16 cellular contexts compared by ENCODE assay signal in genomic region chr5:103217101-103217500, GRCh38. TPM values are rescaled to one million over a fixed set of nuclear protein-coding genes. Genes with fewer than 3 reads are reported as not detected.
A peak's percentile ranks its signal among the peaks of the same experiment; 100 is the strongest.
DNase-seq lines count a peak whose midpoint lies in the region; ATAC-seq, FAIRE-seq and TF ChIP-seq lines count a peak whose summit lies in the region.
"Had no signal": no experiment of that assay in that cellular context is flagged by ENCODE, and none has a peak within 500 bp of the region (broad histone marks: within the 10 kb centered on the region; RNA-seq: fewer than 3 reads in every experiment).

No MANE protein-coding gene starts in this region.

- CTCF ChIA-PET in HEK293 (lab: Yijun Ruan, JAX): interaction anchor here (3.0 kb wide), 1 partner anchor 8 kb away, joined by 16 read pairs; no protein-coding TSS in a partner anchor
- CTCF ChIA-PET in endothelial cell of umbilical vein (lab: Charles Lee): interaction anchor here (0.8 to 4.8 kb wide), 9 partner anchors 8 to 257 kb away, joined by 3 to 40 read pairs (median 3); partner anchors contain the start of genes GIN1 and PPIP5K2

- H3K4me3 ChIP-seq in HEK293 (ENCODE audit: low read depth, low read length) (no peak overlapping the region), adipocyte (ENCODE audit: low read length) (no peak overlapping the region), endothelial cell of umbilical vein (replicated peaks in 1 of 3; ENCODE audit: insufficient read depth in 1 of 3, low read depth in 1 of 3, low read length in 3 of 3) (no peak overlapping the region), smooth muscle cell (no peak overlapping the region), heart right ventricle (no peak overlapping the region)
- H3K4me3 ChIP-seq: A549; BLaER1 treated with 17β-estradiol and CSF1 and Interleukin-3, amounts not matched to agents 10 nM and 100 nM had no signal

- H3K4me2 ChIP-seq in endothelial cell of umbilical vein (ENCODE audit: insufficient read depth, low read length): peak overlapping the region; percentile 48
- no peak overlapping the region for H3K4me2 ChIP-seq in smooth muscle cell
- H3K4me2 ChIP-seq: A549 had no signal

- H2AFZ ChIP-seq in endothelial cell of umbilical vein (ENCODE audit: low read depth, low read length): no peak overlapping the region
- H2AFZ ChIP-seq in smooth muscle cell (ENCODE audit: low read depth): no peak overlapping the region

- no peaks in the 10 kb centered on the region for H3K27me3 ChIP-seq in adipocyte (replicated peaks; ENCODE audit: control insufficient read depth, insufficient read depth, low read length)
- H3K27me3 ChIP-seq in endothelial cell of umbilical vein (ENCODE audit: control insufficient read depth in 2 of 2, insufficient read depth in 2 of 2, low read length in 2 of 2): no peaks in the 10 kb centered on the region
- H3K27me3 ChIP-seq in smooth muscle cell (ENCODE audit: low read depth): no peaks in the 10 kb centered on the region
- H3K27me3 ChIP-seq in heart right ventricle: no peaks in the 10 kb centered on the region
- H3K27me3 ChIP-seq: BLaER1 treated with 17β-estradiol and CSF1 and Interleukin-3, amounts not matched to agents 10 nM and 100 nM had no signal

- H3K4me1 ChIP-seq in HEK293 (ENCODE audit: control insufficient read depth, insufficient read depth, low read length): peaks cover 9% of the 10 kb centered on the region; the same call in 1 of the 2 replicates
- H3K4me1 ChIP-seq in adipocyte (ENCODE audit: control insufficient read depth, insufficient read depth, low read length): peaks cover 4% of the 10 kb centered on the region
- peaks cover 30% of the 10 kb centered on the region for H3K4me1 ChIP-seq in endothelial cell of umbilical vein (ENCODE audit: control insufficient read depth, extremely low read depth, insufficient read depth, low read length)
- H3K4me1 ChIP-seq in smooth muscle cell (ENCODE audit: low read depth): peaks cover 11% of the 10 kb centered on the region
- H3K4me1 ChIP-seq in heart right ventricle: peaks cover 0 to 11% (median 5%) of the 10 kb centered on the region in 9 donors
- H3K4me1 ChIP-seq: A549 had no signal

- no peak for ATAC-seq in heart right ventricle
- ATAC-seq: A549; CD8-positive, alpha-beta T cell had no signal

- no peaks in the 10 kb centered on the region for H3K9me3 ChIP-seq in HEK293 (ENCODE audit: control insufficient read depth, insufficient read depth, low read depth, low read length)
- H3K9me3 ChIP-seq in adipocyte (ENCODE audit: control insufficient read depth, low read length): no peaks in the 10 kb centered on the region
- H3K9me3 ChIP-seq in endothelial cell of umbilical vein (replicated peaks; ENCODE audit: control insufficient read depth, insufficient read depth, low read length): no peaks in the 10 kb centered on the region
- H3K9me3 ChIP-seq in smooth muscle cell (replicated peaks; ENCODE audit: low read depth): no peaks in the 10 kb centered on the region
- no peaks in the 10 kb centered on the region for H3K9me3 ChIP-seq in heart right ventricle
- H3K9me3 ChIP-seq: A549 had no signal

- TF ChIP-seq CTCF in HEK293 (tag by site-specific recombination; IDR thresholded peaks at IDR 0.05) (no peak), endothelial cell of umbilical vein (IDR thresholded peaks at IDR 0.05; ENCODE audit: extremely low read depth in 1 of 2, insufficient read depth in 1 of 2, low read depth in 1 of 2, low read length in 2 of 2) (no peak), smooth muscle cell (IDR thresholded peaks at IDR 0.05; ENCODE audit: borderline replicate concordance, insufficient read depth, poor library complexity, severe bottlenecking) (no peak), heart right ventricle (IDR thresholded peaks at IDR 0.05) (no peak)

- no peaks in the 10 kb centered on the region for H3F3A ChIP-seq in smooth muscle cell (ENCODE audit: low read depth)

- H4K20me1 ChIP-seq in endothelial cell of umbilical vein (replicated peaks; ENCODE audit: control insufficient read depth, extremely low read depth, insufficient read depth, low read length) (no peaks in the 10 kb centered on the region), smooth muscle cell (ENCODE audit: low read depth) (no peaks in the 10 kb centered on the region)
- H4K20me1 ChIP-seq: BLaER1 treated with 17β-estradiol and CSF1 and Interleukin-3, amounts not matched to agents 10 nM and 100 nM had no signal

- H3K9ac ChIP-seq in adipocyte (ENCODE audit: low read length) (no peak overlapping the region), endothelial cell of umbilical vein (replicated peaks; ENCODE audit: extremely low read depth, insufficient read depth, low read length) (peak overlapping the region; percentile 30), smooth muscle cell (ENCODE audit: low read depth) (no peak overlapping the region)
- H3K9ac ChIP-seq: BLaER1 treated with 17β-estradiol and CSF1 and Interleukin-3, amounts not matched to agents 10 nM and 100 nM had no signal

- peak; percentile 47 for DNase-seq in adipocyte (ENCODE audit: low read depth)
- DNase-seq in endothelial cell of umbilical vein (ENCODE audit: low read depth, low spot score): peak; percentile 42
- no peak for DNase-seq in smooth muscle cell (lab: John Stamatoyannopoulos, UW; ENCODE audit: unreplicated experiment)
- no peak for DNase-seq in EL
- DNase-seq in activated effector memory CD4-positive, alpha-beta T cell treated with Interleukin-2 at 50 U/mL for 16 hours: no peak
- no peak for DNase-seq in heart right ventricle
- DNase-seq: Calu3; CD8-positive, alpha-beta T cell; NCI-H1417 treated with DMSO at 0.1 percent for 48 hours; NCI-H187 treated with DMSO at 0.1 percent for 48 hours; NCI-H774; RPMI8226; SHP77 treated with DMSO at 0.1 percent for 48 hours had no signal

- no peak for TF ChIP-seq POLR2A in endothelial cell of umbilical vein (IDR thresholded peaks at IDR 0.05; ENCODE audit: low read depth, low read length)

- H3K79me2 ChIP-seq in endothelial cell of umbilical vein (ENCODE audit: control insufficient read depth, insufficient read depth, low read length) (no peaks in the 10 kb centered on the region), smooth muscle cell (ENCODE audit: low read depth) (no peaks in the 10 kb centered on the region)

- intact Hi-C loops in endothelial cell of umbilical vein (cut with micrococcal nuclease): loop anchor here (5.0 kb wide), 1 partner anchor 65 kb away; no protein-coding TSS in a partner anchor
- intact Hi-C loops in heart right ventricle (cut with DNase I): no loop called here

- no peak overlapping the region for H3K27ac ChIP-seq in HEK293 (ENCODE audit: extremely low read depth, low read depth, low read length)
- H3K27ac ChIP-seq in endothelial cell of umbilical vein (ENCODE audit: insufficient read depth, low read depth, low read length): peak overlapping the region; percentile 40
- H3K27ac ChIP-seq in smooth muscle cell (ENCODE audit: low read depth): peak overlapping the region; percentile 62
- H3K27ac ChIP-seq in heart right ventricle: no peak overlapping the region
- H3K27ac ChIP-seq: A549 had no signal

- dilution Hi-C loops in endothelial cell of umbilical vein (cut with MboI; ENCODE audit: extremely low pct_ligation_motif_present, low sequenced_read_pairs): no loop called here

- no peaks in the 10 kb centered on the region for H3K9me1 ChIP-seq in endothelial cell of umbilical vein (replicated peaks; ENCODE audit: control insufficient read depth, extremely low read depth, insufficient read depth, low read length)

- no peak for FAIRE-seq in endothelial cell of umbilical vein (lab: Jason Lieb, UNC)
- FAIRE-seq: A549 had no signal

- POLR2A ChIA-PET in HEK293 (lab: Yijun Ruan, JAX): no interaction called here
- POLR2A ChIA-PET in endothelial cell of umbilical vein (lab: Charles Lee): no interaction called here

- H3K36me3 ChIP-seq in HEK293 (ENCODE audit: control insufficient read depth in 2 of 2, insufficient read depth in 1 of 2, low read length in 2 of 2): no peaks in the 10 kb centered on the region
- no peaks in the 10 kb centered on the region for H3K36me3 ChIP-seq in adipocyte (ENCODE audit: control insufficient read depth, insufficient read depth, low read length, severe bottlenecking)
- no peaks in the 10 kb centered on the region for H3K36me3 ChIP-seq in endothelial cell of umbilical vein (ENCODE audit: control insufficient read depth in 2 of 2, extremely low read depth in 1 of 2, insufficient read depth in 2 of 2, low read length in 2 of 2)
- no peaks in the 10 kb centered on the region for H3K36me3 ChIP-seq in smooth muscle cell (ENCODE audit: low read depth)
- H3K36me3 ChIP-seq in heart right ventricle: no peaks in the 10 kb centered on the region

- BruUV-seq in endothelial cell of umbilical vein (replicated peaks; lab: Mats Ljungman, UMichigan): no TSS peak

TF ChIP-seq in HEK293, 187 proteins besides CTCF, POLR2A, EP300 and RAD21:
- peak; percentile 81 for TF ChIP-seq SP7 (tag by site-specific recombination; IDR thresholded peaks at IDR 0.05)
- no peak for TF ChIP-seq GLI2 (tag by site-specific recombination; IDR thresholded peaks at IDR 0.05; ENCODE audit: borderline replicate concordance, low read depth)

TF ChIP-seq in endothelial cell of umbilical vein, 7 proteins besides CTCF, POLR2A, EP300 and RAD21:
- TF ChIP-seq GATA2 (IDR thresholded peaks at IDR 0.05; ENCODE audit: insufficient read depth, insufficient read length, low read depth, low read length): no peak
- TF ChIP-seq FOS (IDR thresholded peaks at IDR 0.05; ENCODE audit: borderline replicate concordance, insufficient read depth, low read length): peak; percentile 5
TF ChIP-seq in endothelial cell of umbilical vein: peak in this region for 1.

RNA-seq across cellular contexts. Expression of gene MACIR, which starts 41.5 kb away (rescaled TPM):
- total RNA-seq in endothelial cell of umbilical vein (9.3 and 9.6 TPM in 2 replicates), smooth muscle cell (24.0 and 24.7 TPM in 2 replicates), heart right ventricle (1 to 10 TPM; 2.3 to 5.1 (median 3.8) TPM)
- polyA plus RNA-seq in endothelial cell of umbilical vein (3.9 and 4.0 TPM in 2 replicates), smooth muscle cell (6.7 and 22.7 TPM in 2 replicates), heart right ventricle (1 to 10 TPM; 1.8 to 4.8 TPM)
- polyA plus RNA-seq in endothelial cell of umbilical vein (2011; cell fraction: cytosol; rRNA removed): 4.3 and 4.8 TPM in 2 replicates
- 9.0 and 10.9 TPM in 2 replicates for polyA plus RNA-seq in endothelial cell of umbilical vein (2011; cell fraction: nucleus; rRNA removed)
- 9.6 and 11.3 TPM in 2 replicates for polyA plus RNA-seq in endothelial cell of umbilical vein (2012)
- polyA minus RNA-seq in endothelial cell of umbilical vein: 7.6 and 9.1 TPM in 2 replicates
- 11.8 TPM for polyA minus RNA-seq in endothelial cell of umbilical vein (2011; cell fraction: cytosol; rRNA and poly(A)+ RNA removed)
- polyA minus RNA-seq in endothelial cell of umbilical vein (2011; cell fraction: nucleus; rRNA and poly(A)+ RNA removed): 4.5 and 5.3 TPM in 2 replicates

Comparison
In these comparisons a context has a peak if more than half of its experiments do, and no peak if none do; other contexts are left out.
1. H3K27ac ChIP-seq: peak in endothelial cell of umbilical vein (single experiment) and smooth muscle cell (single experiment); none in HEK293 (single experiment) and heart right ventricle (0 of 10).
2. DNase-seq: peak in adipocyte (single experiment) and endothelial cell of umbilical vein (single experiment); none in smooth muscle cell (single experiment), EL (single experiment), activated effector memory CD4-positive, alpha-beta T cell treated with Interleukin-2 at 50 U/mL for 16 hours (single experiment) and heart right ventricle (0 of 2).